ENCODE assay signal across 10 cellular contexts in genomic region chr16:67641779-67642708, GRCh38.
DNase-seq lines count a peak whose midpoint lies in the region; FAIRE-seq and TF ChIP-seq lines count a peak whose summit lies in the region.
"Had no signal": no experiment of that assay in that cellular context is flagged by ENCODE, and none has a peak within 500 bp of the region (broad histone marks: within the 10 kb centered on the region; RNA-seq: fewer than 3 reads in every experiment).

No MANE protein-coding gene starts in this region.

- H3K36me3 ChIP-seq in GM06990 (ENCODE audit: control insufficient read depth, insufficient read depth, low read length): peaks cover 8% of the 10 kb centered on the region

- no peak overlapping the region for H3K4me3 ChIP-seq in GM06990 (replicated peaks; ENCODE audit: low read depth, low read length)
- H3K4me3 ChIP-seq in fibroblast of mammary gland (ENCODE audit: control insufficient read depth, low read depth, low read length): no peak overlapping the region

- CTCF ChIA-PET in RWPE1 (lab: Yijun Ruan, JAX): interaction anchor here (0.5 to 0.7 kb wide), 8 partner anchors 83 to 661 kb away, joined by 3 read pairs; no protein-coding TSS in a partner anchor

- no peak for FAIRE-seq in GM19239 (lab: Jason Lieb, UNC)
- FAIRE-seq in HTR-8/SVneo (lab: Jason Lieb, UNC): no peak

- intact Hi-C loops in posterior cingulate gyrus (cut with DNase I): no loop called here

- TF ChIP-seq CTCF in GM06990 (IDR thresholded peaks at IDR 0.05; ENCODE audit: insufficient read depth, low read length, poor library complexity, severe bottlenecking) (no peak), RWPE1 (conservative IDR thresholded peaks at IDR 0.05; ENCODE audit: low read depth) (no peak), fibroblast of mammary gland (conservative IDR thresholded peaks at IDR 0.05; ENCODE audit: control insufficient read depth, insufficient read depth, low read depth, low read length) (no peak)

- peak overlapping the region; percentile 77 for H3K27ac ChIP-seq in RWPE1

- no peaks in the 10 kb centered on the region for H3K27me3 ChIP-seq in GM06990 (replicated peaks; ENCODE audit: control insufficient read depth, insufficient read depth, low read length)

- POLR2A ChIA-PET in RWPE1 (lab: Yijun Ruan, JAX; ENCODE audit: low non-redundant PET): no interaction called here

- peak; percentile 12 for DNase-seq in GM06990 (ENCODE audit: extremely low read depth, insufficient read length)
- no peak for DNase-seq in RWPE1 (ENCODE audit: low spot score)
- DNase-seq in fibroblast of mammary gland (ENCODE audit: low read depth): peak; percentile 26
- DNase-seq in posterior cingulate gyrus: peak in 9 of 10 donors; percentile 44 to 93 (median 77)
- DNase-seq in glomerular visceral epithelial cell (ENCODE audit: extremely low spot score): no peak
- no peak for DNase-seq in GM19239 (ENCODE audit: insufficient read length, low spot score)
- DNase-seq in effector CD4-positive, alpha-beta T cell: no peak
- no peak for DNase-seq in HTR-8/SVneo (ENCODE audit: insufficient read length, low spot score)
- DNase-seq: NCI-H226; stimulated activated CD4-positive, alpha-beta T cell treated with anti-CD3 and anti-CD28 coated beads, Interleukin-4, amount 100 ng/mL, for 24 hours had no signal

Comparison
In these comparisons a context has a peak if more than half of its experiments do, and no peak if none do; other contexts are left out.
1. DNase-seq: peak in GM06990 (single experiment), fibroblast of mammary gland (single experiment) and posterior cingulate gyrus (9 of 10); none in RWPE1 (single experiment), glomerular visceral epithelial cell (single experiment), GM19239 (single experiment), effector CD4-positive, alpha-beta T cell (single experiment) and HTR-8/SVneo (single experiment).